25 cellular contexts compared by ENCODE assay signal in genomic region chr5:16877267-16877935, GRCh38.
"Had no signal": no experiment of that assay in that cellular context is flagged by ENCODE, and none has a peak within 500 bp of the region (broad histone marks: within the 10 kb centered on the region; RNA-seq: fewer than 3 reads in every experiment).

No MANE protein-coding gene starts in this region.

- H3K79me2 ChIP-seq: parathyroid adenoma had no signal

- ATAC-seq: effector memory CD8-positive, alpha-beta T cell; heart right ventricle; left cardiac atrium; left lung; natural killer cell; right lobe of liver; stimulated activated effector memory CD8-positive, alpha-beta T cell treated with anti-CD3 and anti-CD28 coated beads, Interleukin-12 subunit alpha, Interleukin-12 subunit beta, amount 100 ng/mL, for 72 hours had no signal

- H3K36me3 ChIP-seq: neutrophil, right lobe of liver had no signal

- H3K36me3 Mint-ChIP-seq: natural killer cell; stimulated activated effector memory CD8-positive, alpha-beta T cell treated with anti-CD3 and anti-CD28 coated beads, Interleukin-12 subunit alpha, Interleukin-12 subunit beta, amount 100 ng/mL, for 72 hours had no signal

- H3K4me3 ChIP-seq: esophagus squamous epithelium, heart right ventricle, left lung, right lobe of liver, testis, tibial artery had no signal

- H3K4me3 Mint-ChIP-seq: effector memory CD8-positive, alpha-beta T cell; natural killer cell; stimulated activated effector memory CD8-positive, alpha-beta T cell treated with anti-CD3 and anti-CD28 coated beads, Interleukin-12 subunit alpha, Interleukin-12 subunit beta, amount 100 ng/mL, for 72 hours; type B pancreatic cell had no signal

- H3K27ac Mint-ChIP-seq: effector memory CD8-positive, alpha-beta T cell; natural killer cell; progenitor cell of endocrine pancreas; stimulated activated effector memory CD8-positive, alpha-beta T cell treated with anti-CD3 and anti-CD28 coated beads, Interleukin-12 subunit alpha, Interleukin-12 subunit beta, amount 100 ng/mL, for 72 hours; type B pancreatic cell had no signal

- H3K4me1 Mint-ChIP-seq: natural killer cell; stimulated activated effector memory CD8-positive, alpha-beta T cell treated with anti-CD3 and anti-CD28 coated beads, Interleukin-12 subunit alpha, Interleukin-12 subunit beta, amount 100 ng/mL, for 72 hours had no signal

- H3K9me3 ChIP-seq: esophagus squamous epithelium, neutrophil, right lobe of liver, testis, tibial artery had no signal

- H3K27me3 ChIP-seq: esophagus squamous epithelium, heart right ventricle, left lung, neutrophil, right lobe of liver, testis, tibial artery had no signal

- FAIRE-seq: endometrium, islet of Langerhans had no signal

- H2AFZ ChIP-seq: parathyroid adenoma had no signal

- H3K27me3 Mint-ChIP-seq: effector memory CD8-positive, alpha-beta T cell; progenitor cell of endocrine pancreas; type B pancreatic cell had no signal

- H3K4me1 ChIP-seq: parathyroid adenoma had no signal

- DNase-seq: cortex of kidney; effector memory CD8-positive, alpha-beta T cell; erythroblast; esophagus squamous epithelium; foreskin melanocyte; glutamatergic neuron; heart right ventricle; hippocampal formation; left cardiac atrium; left lung; natural killer cell; right lobe of liver; stimulated activated CD4-positive, alpha-beta T cell treated with anti-CD3 and anti-CD28 coated beads, Interleukin-2, amount 100 ng/mL, for 24 hours; stimulated activated CD4-positive, alpha-beta T cell treated with anti-CD3 and anti-CD28 coated beads, Interleukin-4, amount 100 ng/mL, for 24 hours; stimulated activated naive CD4-positive, alpha-beta T cell treated with Interleukin-2 at 50 U/mL for 16 hours; substantia nigra; testis; tibial artery had no signal

- H3K27ac ChIP-seq: esophagus squamous epithelium, heart right ventricle, left lung, neutrophil, parathyroid adenoma, right lobe of liver, testis had no signal

- H3K9ac ChIP-seq: parathyroid adenoma had no signal
